In the genomic region with DNA sequence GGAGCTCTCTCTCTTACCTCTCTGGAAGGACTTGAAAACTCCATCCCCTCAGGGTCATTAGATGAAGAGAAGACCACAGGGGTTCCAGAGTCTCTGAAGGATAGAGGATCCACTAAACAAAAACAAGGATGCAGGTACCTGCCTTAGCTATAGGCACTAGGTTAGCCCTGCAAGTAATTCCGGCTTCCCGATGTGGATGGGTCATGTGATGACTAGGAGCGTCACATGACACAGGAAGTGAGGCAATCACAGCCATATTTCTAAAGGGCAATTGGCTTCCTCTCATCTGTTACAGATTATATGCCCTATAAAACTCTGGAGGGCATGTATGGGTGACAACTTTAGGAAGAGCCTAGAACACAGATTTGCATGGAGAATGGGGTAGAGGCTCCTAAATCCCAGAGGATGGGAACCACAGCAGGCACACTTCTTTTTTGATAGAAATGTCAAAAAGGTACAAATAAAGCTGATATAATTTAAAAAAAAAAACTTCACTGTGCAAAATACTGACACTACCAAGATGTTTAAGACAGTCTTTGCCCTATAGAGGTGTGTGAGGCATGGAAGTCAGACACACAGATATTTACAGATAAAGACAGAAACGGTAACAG, we compare ENCODE assay signal across 8 cellular contexts. TPM values are rescaled to one million over a fixed set of nuclear protein-coding genes. Genes with fewer than 3 reads are reported as not detected.
DNase-seq lines count a peak whose midpoint lies in the region; ATAC-seq and TF ChIP-seq lines count a peak whose summit lies in the region.

No MANE protein-coding gene starts in this region.

- H3K4me3 ChIP-seq in GM12875 (ENCODE audit: low read depth, low read length) (peak overlapping the region; percentile 47), osteoblast (ENCODE audit: insufficient read depth, low read length) (peak overlapping the region; percentile 63)

- peaks cover 11% of the 10 kb centered on the region for H3K36me3 Mint-ChIP-seq in activated naive CD8-positive, alpha-beta T cell treated with anti-CD3 and anti-CD28 coated beads, Interleukin-2, amount 50 U/mL, for 24 hours (ENCODE audit: low read depth)

- peak overlapping the region; percentile 88 for H3K27ac Mint-ChIP-seq in activated naive CD8-positive, alpha-beta T cell treated with anti-CD3 and anti-CD28 coated beads, Interleukin-2, amount 50 U/mL, for 24 hours

- peak; percentile 48 for ATAC-seq in SK-N-SH treated with all-trans-retinoic acid at 6 μM for 48 hours
- peak; percentile 48 for ATAC-seq in activated naive CD8-positive, alpha-beta T cell treated with anti-CD3 and anti-CD28 coated beads, Interleukin-2, amount 50 U/mL, for 24 hours
- ATAC-seq in Right ventricle myocardium inferior = peak; percentile 15
- ATAC-seq in GM21723 (IDR thresholded peaks at IDR 0.05; ENCODE audit: unreplicated experiment) = no peak
- ATAC-seq in HG02571 (IDR thresholded peaks at IDR 0.05; ENCODE audit: unreplicated experiment) = no peak

- H3K4me1 Mint-ChIP-seq in activated naive CD8-positive, alpha-beta T cell treated with anti-CD3 and anti-CD28 coated beads, Interleukin-2, amount 50 U/mL, for 24 hours = peaks cover 48% of the 10 kb centered on the region

- peak overlapping the region; percentile 11 for H3K27ac ChIP-seq in osteoblast (ENCODE audit: low read depth, low read length)

- H3K4me3 Mint-ChIP-seq in activated naive CD8-positive, alpha-beta T cell treated with anti-CD3 and anti-CD28 coated beads, Interleukin-2, amount 50 U/mL, for 24 hours = peak overlapping the region; percentile 82

- H3K9me3 Mint-ChIP-seq in activated naive CD8-positive, alpha-beta T cell treated with anti-CD3 and anti-CD28 coated beads, Interleukin-2, amount 50 U/mL, for 24 hours = peaks cover 4% of the 10 kb centered on the region

- H3K36me3 ChIP-seq in osteoblast (ENCODE audit: insufficient read depth, low read length) = peaks cover 15% of the 10 kb centered on the region

- peak overlapping the region; percentile 58 for H2AFZ ChIP-seq in osteoblast (ENCODE audit: low read length)

- peak overlapping the region; percentile 74 for H3K4me2 ChIP-seq in osteoblast (ENCODE audit: insufficient read depth, low read length)

- peaks cover 33% of the 10 kb centered on the region for H3K79me2 ChIP-seq in osteoblast (ENCODE audit: insufficient read depth, low read length)

- H3K27me3 Mint-ChIP-seq in activated naive CD8-positive, alpha-beta T cell treated with anti-CD3 and anti-CD28 coated beads, Interleukin-2, amount 50 U/mL, for 24 hours = peaks cover 3% of the 10 kb centered on the region

- H3K4me1 ChIP-seq in osteoblast (ENCODE audit: insufficient read depth, low read length) = peaks cover 23% of the 10 kb centered on the region

- no peaks in the 10 kb centered on the region for H4K20me1 ChIP-seq in osteoblast (ENCODE audit: insufficient read depth, low read length)

- TF ChIP-seq CTCF in GM12875 (IDR thresholded peaks at IDR 0.05; ENCODE audit: borderline replicate concordance, insufficient read depth, low read depth, low read length) (no peak), osteoblast (IDR thresholded peaks at IDR 0.05; ENCODE audit: extremely low read depth, low read depth, low read length) (no peak)

- no peaks in the 10 kb centered on the region for H3K27me3 ChIP-seq in osteoblast (ENCODE audit: insufficient read depth, low read length)

- DNase-seq in NCI-H1105 treated with DMSO at 0.1 percent for 48 hours (lab: John Stamatoyannopoulos, UW) (peak; percentile 77), Right ventricle myocardium inferior (ENCODE audit: missing footprints) (no peak), osteoblast (ENCODE audit: insufficient read length, low spot score, missing footprints) (peak; percentile 92)
- DNase-seq in activated naive CD8-positive, alpha-beta T cell treated with anti-CD3 and anti-CD28 coated beads, Interleukin-2, amount 50 U/mL, for 24 hours = peak; percentile 66

- intact Hi-C loops in Right ventricle myocardium inferior (cut with DNase I) = loop anchor here (5.0 kb wide), 1 partner anchor 34 kb away; a partner anchor contains a TSS

- no peaks in the 10 kb centered on the region for H3K9me3 ChIP-seq in osteoblast (ENCODE audit: low read depth, low read length)

TF ChIP-seq in SK-N-SH treated with all-trans-retinoic acid at 6 μM for 48 hours, 23 proteins besides CTCF, POLR2A, EP300 and RAD21:
- TF ChIP-seq, protein P1, sequence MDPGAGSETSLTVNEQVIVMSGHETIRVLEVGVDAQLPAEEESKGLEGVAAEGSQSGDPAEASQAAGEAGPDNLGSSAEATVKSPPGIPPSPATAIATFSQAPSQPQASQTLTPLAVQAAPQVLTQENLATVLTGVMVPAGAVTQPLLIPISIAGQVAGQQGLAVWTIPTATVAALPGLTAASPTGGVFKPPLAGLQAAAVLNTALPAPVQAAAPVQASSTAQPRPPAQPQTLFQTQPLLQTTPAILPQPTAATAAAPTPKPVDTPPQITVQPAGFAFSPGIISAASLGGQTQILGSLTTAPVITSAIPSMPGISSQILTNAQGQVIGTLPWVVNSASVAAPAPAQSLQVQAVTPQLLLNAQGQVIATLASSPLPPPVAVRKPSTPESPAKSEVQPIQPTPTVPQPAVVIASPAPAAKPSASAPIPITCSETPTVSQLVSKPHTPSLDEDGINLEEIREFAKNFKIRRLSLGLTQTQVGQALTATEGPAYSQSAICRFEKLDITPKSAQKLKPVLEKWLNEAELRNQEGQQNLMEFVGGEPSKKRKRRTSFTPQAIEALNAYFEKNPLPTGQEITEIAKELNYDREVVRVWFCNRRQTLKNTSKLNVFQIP (CRISPR knock-in tag; IDR thresholded peaks at IDR 0.05; ENCODE audit: borderline replicate concordance, low read depth) = no peak; the same call in 1 of the 2 replicates
- no peak for TF ChIP-seq ZFP3 (CRISPR knock-in tag; IDR thresholded peaks at IDR 0.05)
- TF ChIP-seq TCF4 (CRISPR knock-in tag; IDR thresholded peaks at IDR 0.05; ENCODE audit: borderline replicate concordance) = peak; percentile 46; the same call in 1 of the 2 replicates

RNA-seq across cellular contexts. Expression of a gene that starts 14.1 kb away (rescaled TPM):
- total RNA-seq in Right ventricle myocardium inferior = 14.5 TPM
- total RNA-seq in osteoblast = 6.5 and 7.7 TPM in 2 replicates

RNA-seq across cellular contexts. Expression of a gene that starts 21.0 kb away (rescaled TPM):
- total RNA-seq in Right ventricle myocardium inferior (55.4 TPM), osteoblast (35.9 and 41.3 TPM in 2 replicates)

RNA-seq across cellular contexts. Expression of a gene that starts 32.1 kb away (rescaled TPM):
- total RNA-seq in Right ventricle myocardium inferior (20.9 TPM), osteoblast (17.4 and 19.7 TPM in 2 replicates)

RNA-seq across cellular contexts. Expression of a gene that starts 32.7 kb away (rescaled TPM):
- total RNA-seq in Right ventricle myocardium inferior = 16.5 TPM
- 37.4 and 42.7 TPM in 2 replicates for total RNA-seq in osteoblast

RNA-seq across cellular contexts. Expression of a gene that starts 33.5 kb away (rescaled TPM):
- total RNA-seq in Right ventricle myocardium inferior (5.7 TPM), osteoblast (61.9 and 66.6 TPM in 2 replicates)

Comparison
In these comparisons a context has a peak if more than half of its experiments do, and no peak if none do; other contexts are left out.
1. ATAC-seq: peak in SK-N-SH treated with all-trans-retinoic acid at 6 μM for 48 hours (single experiment), activated naive CD8-positive, alpha-beta T cell treated with anti-CD3 and anti-CD28 coated beads, Interleukin-2, amount 50 U/mL, for 24 hours (single experiment) and Right ventricle myocardium inferior (single experiment); none in GM21723 (single experiment) and HG02571 (single experiment).